In the genomic region with DNA sequence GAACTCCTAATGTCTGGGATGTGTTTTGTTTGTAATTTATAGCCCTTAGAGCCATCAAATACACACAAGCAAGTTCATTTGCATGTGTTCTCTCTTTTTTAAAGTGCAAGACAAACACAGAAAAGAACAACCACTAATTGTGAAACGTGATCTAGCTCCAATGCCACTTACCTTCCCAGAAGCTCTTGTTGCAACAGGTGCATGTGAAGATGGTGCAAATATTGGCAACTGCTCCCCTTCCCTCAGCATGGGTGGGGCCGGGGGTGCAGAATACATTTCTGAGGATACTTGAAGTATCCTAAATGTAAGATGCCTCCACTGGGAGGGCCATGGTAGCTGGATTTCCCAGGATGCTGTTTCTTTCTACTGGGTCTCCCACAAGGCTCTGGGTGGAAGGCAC, we compare ENCODE assay signal across 10 cellular contexts. TPM values are rescaled to one million over a fixed set of nuclear protein-coding genes. Genes with fewer than 3 reads are reported as not detected.
A peak's percentile ranks its signal among the peaks of the same experiment; 100 is the strongest.
DNase-seq lines count a peak whose midpoint lies in the region; ATAC-seq lines count a peak whose summit lies in the region.
"Not testable (repeated sequence)": the region's sequence is repeated elsewhere in the genome, so short reads cannot be mapped to it uniquely, and the experiment has no call there.
"Had no signal": no experiment of that assay in that cellular context is flagged by ENCODE, and none has a peak within 500 bp of the region (broad histone marks: within the 10 kb centered on the region; RNA-seq: fewer than 3 reads in every experiment).

No MANE protein-coding gene starts in this region.

- H3K9me3 Mint-ChIP-seq in activated T-cell treated with anti-CD3 and anti-CD28 coated beads, Interleukin-2, amount 50 U/mL, for 72 hours: not testable (repeated sequence)

- H3K36me3 Mint-ChIP-seq in activated T-cell treated with anti-CD3 and anti-CD28 coated beads, Interleukin-2, amount 50 U/mL, for 72 hours (ENCODE audit: insufficient read depth in 2 of 2): not testable (repeated sequence)

- ATAC-seq in activated T-cell treated with anti-CD3 and anti-CD28 coated beads, Interleukin-2, amount 50 U/mL, for 72 hours (replicated peaks in 1 of 2): not testable (repeated sequence)

- not testable (repeated sequence) for H3K27me3 Mint-ChIP-seq in activated T-cell treated with anti-CD3 and anti-CD28 coated beads, Interleukin-2, amount 50 U/mL, for 72 hours (ENCODE audit: low read depth)

- H3K27ac Mint-ChIP-seq in activated T-cell treated with anti-CD3 and anti-CD28 coated beads, Interleukin-2, amount 50 U/mL, for 72 hours: peak overlapping the region; percentile 46

- H3K4me1 Mint-ChIP-seq in activated T-cell treated with anti-CD3 and anti-CD28 coated beads, Interleukin-2, amount 50 U/mL, for 72 hours (ENCODE audit: low read depth): not testable (repeated sequence)

- not testable (repeated sequence) for H3K4me3 Mint-ChIP-seq in activated T-cell treated with anti-CD3 and anti-CD28 coated beads, Interleukin-2, amount 50 U/mL, for 72 hours

- peak; percentile 13 for DNase-seq in DMS79 treated with DMSO at 0.1 percent for 48 hours (lab: John Stamatoyannopoulos, UW)
- DNase-seq in NCI-H1105 treated with DMSO at 0.1 percent for 48 hours (lab: John Stamatoyannopoulos, UW): peak; percentile 69
- DNase-seq in NCI-H187 treated with DMSO at 0.1 percent for 48 hours (lab: John Stamatoyannopoulos, UW): peak; percentile 27
- peak; percentile 87 for DNase-seq in NCI-H2107 treated with DMSO at 0.1 percent for 48 hours (lab: John Stamatoyannopoulos, UW; ENCODE audit: unreplicated experiment)
- DNase-seq in NCI-H345 (lab: John Stamatoyannopoulos, UW): peak; percentile 56
- DNase-seq in NCI-H69 (lab: John Stamatoyannopoulos, UW): peak; percentile 52
- not testable (repeated sequence) for DNase-seq in activated T-cell treated with anti-CD3 and anti-CD28 coated beads, Interleukin-2, amount 50 U/mL, for 72 hours

RNA-seq across cellular contexts. Expression of a gene that starts 28.4 kb away (rescaled TPM):
- not detected for total RNA-seq in activated T-cell treated with anti-CD3 and anti-CD28 coated beads, Interleukin-2, amount 50 U/mL, for 72 hours
- total RNA-seq: CD4-positive, alpha-beta T cell; LHCN-M2; MCF 10A had no signal
